10 cellular contexts compared by ENCODE assay signal in genomic region chr3:187802928-187803259, GRCh38. TPM values are rescaled to one million over a fixed set of nuclear protein-coding genes. Genes with fewer than 3 reads are reported as not detected.
A peak's percentile ranks its signal among the peaks of the same experiment; 100 is the strongest.
DNase-seq lines count a peak whose midpoint lies in the region; ATAC-seq lines count a peak whose summit lies in the region.
"Had no signal": no experiment of that assay in that cellular context is flagged by ENCODE, and none has a peak within 500 bp of the region (broad histone marks: within the 10 kb centered on the region; RNA-seq: fewer than 3 reads in every experiment).

No MANE protein-coding gene starts in this region.

- H3K27me3 Mint-ChIP-seq in T-cell (no peaks in the 10 kb centered on the region), memory B cell (peaks cover 9% of the 10 kb centered on the region)

- H3K36me3 Mint-ChIP-seq in T-cell (no peaks in the 10 kb centered on the region), memory B cell (peaks cover 1% of the 10 kb centered on the region)

- ATAC-seq in GM18499 (IDR thresholded peaks at IDR 0.05; ENCODE audit: insufficient read depth, unreplicated experiment) = peak; percentile 78
- peak; percentile 91 for ATAC-seq in GM21723 (IDR thresholded peaks at IDR 0.05; ENCODE audit: unreplicated experiment)
- ATAC-seq in T-cell (replicated peaks in 1 of 4) = peak; percentile 43 to 62 (median 45)
- peak; percentile 87 for ATAC-seq in memory B cell (ENCODE audit: low read depth)

- peaks cover 0 to 12% (median 0%) of the 10 kb centered on the region in 3 donors for H3K9me3 Mint-ChIP-seq in T-cell
- H3K9me3 Mint-ChIP-seq in memory B cell = peaks cover 4% of the 10 kb centered on the region

- H3K9me3 ChIP-seq in SJCRH30 (replicated peaks) = no peaks in the 10 kb centered on the region

- POLR2A ChIA-PET in T-cell (lab: Charles Lee) = no interaction called here

- no peak overlapping the region for H3K27ac ChIP-seq in SJCRH30

- H3K4me1 Mint-ChIP-seq in T-cell = peaks cover 46 to 62% (median 61%) of the 10 kb centered on the region in 3 donors
- peaks cover 23% of the 10 kb centered on the region for H3K4me1 Mint-ChIP-seq in memory B cell

- H3K27ac Mint-ChIP-seq in T-cell (peak overlapping the region; percentile 2 to 82), memory B cell (peak overlapping the region; percentile 10)

- no peak overlapping the region for H3K4me3 ChIP-seq in SJCRH30

- H3K4me3 Mint-ChIP-seq in T-cell = peak overlapping the region; percentile 16 to 77 (median 32)
- peak overlapping the region; percentile 46 for H3K4me3 Mint-ChIP-seq in memory B cell

- DNase-seq in T-cell (peak in 24 of 34 experiments; percentile 5 to 39 (median 21)), memory B cell (ENCODE audit: low spot score in 2 of 2) (peak in 1 of 2 donors; percentile 5), SJCRH30 (no peak), AG08396 (ENCODE audit: low spot score) (no peak), SKM-1 treated with dmso at 0.1 percent for 144 hours (lab: John Stamatoyannopoulos, UW; ENCODE audit: unreplicated experiment) (no peak), SW480 (ENCODE audit: low spot score) (no peak)
- DNase-seq: amygdala, DND-41 had no signal

- H3K36me3 ChIP-seq in SJCRH30 = no peaks in the 10 kb centered on the region

- no peaks in the 10 kb centered on the region for H3K27me3 ChIP-seq in SJCRH30

- no peaks in the 10 kb centered on the region for H3K4me1 ChIP-seq in SJCRH30

- CTCF ChIA-PET in T-cell (lab: Charles Lee) = no interaction called here

RNA-seq across cellular contexts. Expression of gene BCL6, which starts 57.6 kb away (rescaled TPM):
- 10 to 100 TPM; 16.8 to 31.1 (median 27.7) TPM for total RNA-seq in T-cell
- 0.65 and 0.76 TPM in 2 replicates for total RNA-seq in SJCRH30 (2014; rRNA removed; shearing (Covaris generic))

Comparison
In these comparisons a context has a peak if more than half of its experiments do, and no peak if none do; other contexts are left out.
1. DNase-seq: peak in T-cell (24 of 34); none in SJCRH30 (0 of 2), AG08396 (single experiment), SKM-1 treated with dmso at 0.1 percent for 144 hours (single experiment) and SW480 (single experiment).
2. RNA of gene BCL6, which starts 57.6 kb away (total RNA-seq): 16.8 to 31.1 TPM in T-cell; 0.65 to 0.76 TPM in SJCRH30; every median in the first group is over 10 times any median in the second.
3. Peak in every context shown above with its lines, with median percentiles within 50 percentile points of each other: ATAC-seq.